9 cellular contexts compared by ENCODE assay signal in the genomic region with DNA sequence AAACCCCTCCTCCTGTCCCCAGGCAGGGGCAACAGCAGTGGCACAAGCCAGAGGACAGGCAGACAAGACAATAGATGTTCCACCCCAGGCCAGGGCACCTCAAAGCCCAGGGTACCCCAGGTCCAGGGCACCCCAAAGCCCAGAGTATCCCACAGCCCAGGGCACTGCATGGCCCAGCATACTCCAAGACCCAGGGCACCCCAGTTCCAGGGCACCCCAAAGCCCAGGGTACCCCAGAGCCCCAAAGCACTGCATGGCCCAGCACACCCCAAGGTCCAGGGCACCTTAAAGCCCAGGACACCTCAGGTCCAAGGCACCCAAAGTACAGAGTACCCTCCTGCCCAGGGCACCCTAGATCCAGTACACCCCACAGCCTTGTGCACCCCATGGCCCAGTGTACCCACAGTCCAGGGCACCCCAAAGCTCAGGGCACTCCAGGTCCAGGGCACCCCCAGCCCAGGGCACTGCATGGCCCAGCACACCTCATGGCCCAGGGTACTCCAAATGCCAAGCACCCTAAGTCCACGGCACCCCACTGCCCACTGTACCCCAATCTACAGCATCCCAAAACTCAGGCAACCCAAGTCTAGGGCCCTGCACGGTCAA. TPM values are rescaled to one million over a fixed set of nuclear protein-coding genes. Genes with fewer than 3 reads are reported as not detected.
DNase-seq lines count a peak whose midpoint lies in the region; ATAC-seq and TF ChIP-seq lines count a peak whose summit lies in the region.
"Had no signal": no experiment of that assay in that cellular context is flagged by ENCODE, and none has a peak within 500 bp of the region (broad histone marks: within the 10 kb centered on the region; RNA-seq: fewer than 3 reads in every experiment).

No MANE protein-coding gene starts in this region.

- TF ChIP-seq POLR2A in esophagus muscularis mucosa (IDR thresholded peaks at IDR 0.05; ENCODE audit: low read depth), result no peak

- H3K9me2 ChIP-seq in GM23248 (ENCODE audit: insufficient read depth), result no peaks in the 10 kb centered on the region

- in situ Hi-C loops in GM23248 (cut with MboI), result no loop called here

- H3K4me1 ChIP-seq in esophagus muscularis mucosa (peaks cover 6 to 36% (median 13%) of the 10 kb centered on the region in 4 donors), GM23248 (ENCODE audit: insufficient read depth) (no peaks in the 10 kb centered on the region)

- H3K79me2 ChIP-seq in GM23248 (ENCODE audit: insufficient read depth), result no peaks in the 10 kb centered on the region

- no peaks in the 10 kb centered on the region for H3F3A ChIP-seq in GM23248 (ENCODE audit: insufficient read depth)

- no peak overlapping the region for H3K9ac ChIP-seq in GM23248

- ATAC-seq in HG03196 (IDR thresholded peaks at IDR 0.05; ENCODE audit: unreplicated experiment), result peak; percentile 91

- H2AFZ ChIP-seq in GM23248, result no peak overlapping the region

- TF ChIP-seq EP300 in esophagus muscularis mucosa (IDR thresholded peaks at IDR 0.05), result no peak

- H3K36me3 ChIP-seq in esophagus muscularis mucosa (peaks cover 0 to 8% (median 0%) of the 10 kb centered on the region in 4 donors), GM23248 (ENCODE audit: low read depth) (no peaks in the 10 kb centered on the region)

- no peak overlapping the region for H3K4me2 ChIP-seq in GM23248 (ENCODE audit: unreplicated experiment)

- H3K27me3 ChIP-seq in esophagus muscularis mucosa (peaks cover 0 to 62% (median 4%) of the 10 kb centered on the region in 4 donors), GM23248 (replicated peaks; ENCODE audit: insufficient read depth) (no peaks in the 10 kb centered on the region)

- no peak overlapping the region for H3K27ac ChIP-seq in esophagus muscularis mucosa (replicated peaks in 1 of 4)
- no peak overlapping the region for H3K27ac ChIP-seq in GM23248
- H3K27ac ChIP-seq: SK-N-MC had no signal

- TF ChIP-seq CTCF in esophagus muscularis mucosa (IDR thresholded peaks at IDR 0.05), result no peak

- no peaks in the 10 kb centered on the region for H4K20me1 ChIP-seq in GM23248 (ENCODE audit: insufficient read depth)

- H3K9me3 ChIP-seq in esophagus muscularis mucosa, result no peaks in the 10 kb centered on the region
- H3K9me3 ChIP-seq in GM23248 (ENCODE audit: low read depth), result no peaks in the 10 kb centered on the region

- WGBS in esophagus muscularis mucosa, result 100% methylated on average over 2 of the region's 2 CpGs
- 78 to 91% methylated on average over 2 of the region's 2 CpGs for WGBS in GM23248 (ENCODE audit: low coverage in 1 of 2, low lambda C conversion rate in 2 of 2, missing lambda C conversion rate in 2 of 2), 2 experiments

- H3K4me3 ChIP-seq in esophagus muscularis mucosa (no peak overlapping the region), GM23248 (no peak overlapping the region)
- H3K4me3 ChIP-seq: SK-N-MC had no signal

- intact Hi-C loops in esophagus muscularis mucosa (cut with DNase I) (no loop called here), posterior vena cava (cut with DNase I) (no loop called here)

- DNase-seq in GDM1 (lab: John Stamatoyannopoulos, UW) (peak; percentile 21), esophagus muscularis mucosa (ENCODE audit: extremely low spot score) (peak; percentile 95), posterior vena cava (ENCODE audit: low spot score) (peak; percentile 89), GM19238 (ENCODE audit: insufficient read length, low spot score) (no peak), NCI-H82 treated with DMSO at 0.1 percent for 48 hours (lab: John Stamatoyannopoulos, UW; ENCODE audit: unreplicated experiment) (no peak), GM23248 (no peak)
- DNase-seq: stimulated activated CD4-positive, alpha-beta T cell treated with anti-CD3 and anti-CD28 coated beads, Interleukin-4, amount 100 ng/mL, for 4 hours had no signal

RNA-seq across cellular contexts. Expression of gene JAG2, which starts 6.1 kb away (rescaled TPM):
- 10 to 100 TPM in 3 of 4 donors, 1 to 10 TPM in 1; 5.0 to 19.0 (median 13.9) TPM for total RNA-seq in esophagus muscularis mucosa
- 10 to 100 TPM; 13.0 to 17.3 TPM for total RNA-seq in posterior vena cava
- 0.13 and 1.5 TPM in 2 replicates for total RNA-seq in GM23248 (2014; rRNA removed; shearing (Covaris generic))
- 0.25 TPM in 1 of 2 replicates, not detected in the other for polyA plus RNA-seq in GM23248 (2016; fragmentation: Nextera tagmentation; extraction: Ambion mirVana)

RNA-seq across cellular contexts. Expression of gene NUDT14, which starts 18.6 kb away (rescaled TPM):
- total RNA-seq in esophagus muscularis mucosa (1 to 10 TPM; 2.1 to 6.2 (median 5.8) TPM), posterior vena cava (10 to 100 TPM; 12.7 to 15.9 TPM)
- total RNA-seq in GM23248 (2014; rRNA removed; shearing (Covaris generic)), result 6.3 and 8.6 TPM in 2 replicates
- polyA plus RNA-seq in GM23248 (2016; fragmentation: Nextera tagmentation; extraction: Ambion mirVana), result 10.8 and 12.4 TPM in 2 replicates

Comparison
In these comparisons a context has a peak if more than half of its experiments do, and no peak if none do; other contexts are left out.
1. DNase-seq: peak in GDM1 (single experiment), esophagus muscularis mucosa (single experiment) and posterior vena cava (single experiment); none in GM19238 (single experiment), NCI-H82 treated with DMSO at 0.1 percent for 48 hours (single experiment) and GM23248 (single experiment).